ENCODE assay signal across 21 cellular contexts in genomic region chr4:114782842-114783595, GRCh38.
A peak's percentile ranks its signal among the peaks of the same experiment; 100 is the strongest.
DNase-seq lines count a peak whose midpoint lies in the region; ATAC-seq, FAIRE-seq and TF ChIP-seq lines count a peak whose summit lies in the region.
"Had no signal": no experiment of that assay in that cellular context is flagged by ENCODE, and none has a peak within 500 bp of the region (broad histone marks: within the 10 kb centered on the region; RNA-seq: fewer than 3 reads in every experiment).

No MANE protein-coding gene starts in this region.

- DNase-seq in NCI-H345 (lab: John Stamatoyannopoulos, UW) (peak; percentile 14), NCI-H345 treated with DMSO at 0.1 percent for 48 hours (lab: John Stamatoyannopoulos, UW; ENCODE audit: unreplicated experiment) (no peak), NCI-H69 (lab: John Stamatoyannopoulos, UW) (peak; percentile 93), H1 (ENCODE audit: low read depth in 1 of 2, low spot score in 2 of 2) (no peak), renal cortical epithelial cell (ENCODE audit: low read depth) (peak; percentile 24), uterus (no peak)
- no peak for DNase-seq in effector memory CD4-positive, alpha-beta T cell
- DNase-seq: 8988T; activated CD4-positive, alpha-beta T cell treated with anti-CD3 and anti-CD28 coated beads, Interleukin-2, amount 50 U/mL, for 4 hours; activated naive CD4-positive, alpha-beta T cell; activated T-cell treated with anti-CD3 and anti-CD28 coated beads for 4 hours; aorta; IMR-90; mammary epithelial cell; MM.1S had no signal

- H2BK12ac ChIP-seq in H1 (ENCODE audit: low read depth, low read length) = no peak overlapping the region

- no peak overlapping the region for H3K4me3 ChIP-seq in H1 (ENCODE audit: extremely low read depth in 1 of 4, insufficient read depth in 2 of 4, low read depth in 3 of 4, low read length in 4 of 4)
- H3K4me3 ChIP-seq in effector memory CD4-positive, alpha-beta T cell (ENCODE audit: insufficient read depth, low read depth, low read length, poor library complexity, severe bottlenecking) = no peak overlapping the region
- no peak overlapping the region for H3K4me3 ChIP-seq in uterus
- H3K4me3 ChIP-seq: BLaER1, thoracic aorta had no signal

- H3K79me2 ChIP-seq in H1 (ENCODE audit: control insufficient read depth in 1 of 2, insufficient read depth in 2 of 2, low read length in 2 of 2) = no peaks in the 10 kb centered on the region

- H3K79me1 ChIP-seq in H1 (ENCODE audit: low read depth, low read length) = no peaks in the 10 kb centered on the region

- no peak for TF ChIP-seq EP300 in H1 (IDR thresholded peaks at IDR 0.05; ENCODE audit: borderline replicate concordance in 1 of 2, low read depth in 2 of 2, low read length in 2 of 2)

- FAIRE-seq in H1 (lab: Jason Lieb, UNC) = no peak
- FAIRE-seq: colon, endothelial cell of umbilical vein had no signal

- peak overlapping the region; percentile 75 for H2BK120ac ChIP-seq in H1 (replicated peaks; ENCODE audit: low read depth, low read length)

- no peak overlapping the region for H4K91ac ChIP-seq in H1 (replicated peaks; ENCODE audit: insufficient read length, low read length)

- H3K4ac ChIP-seq in H1 (replicated peaks; ENCODE audit: insufficient read length, low read depth, low read length) = no peak overlapping the region

- TF ChIP-seq CTCF in H1 (IDR thresholded peaks at IDR 0.05; ENCODE audit: control extremely low read depth in 1 of 3, insufficient read depth in 1 of 3, low read depth in 1 of 3, low read length in 3 of 3) = no peak
- no peak for TF ChIP-seq CTCF in uterus (IDR thresholded peaks at IDR 0.05)

- H3K27me3 ChIP-seq in H1 (replicated peaks in 1 of 4; ENCODE audit: control insufficient read depth in 3 of 4, extremely low read depth in 1 of 4, insufficient read depth in 3 of 4, low read length in 3 of 4) (no peaks in the 10 kb centered on the region), uterus (no peaks in the 10 kb centered on the region)
- no peaks in the 10 kb centered on the region for H3K27me3 ChIP-seq in effector memory CD4-positive, alpha-beta T cell (replicated peaks; ENCODE audit: control insufficient read depth, insufficient read depth, low read length, poor library complexity, severe bottlenecking)
- H3K27me3 ChIP-seq: BLaER1 had no signal

- H3K14ac ChIP-seq in H1 (ENCODE audit: insufficient read length) = no peak overlapping the region

- H4K5ac ChIP-seq in H1 (ENCODE audit: insufficient read length, low read depth, low read length) = no peak overlapping the region

- H3K9me3 ChIP-seq in H1 (ENCODE audit: insufficient read depth in 2 of 2, low read depth in 1 of 2, low read length in 1 of 2) (no peaks in the 10 kb centered on the region), uterus (no peaks in the 10 kb centered on the region)
- no peaks in the 10 kb centered on the region for H3K9me3 ChIP-seq in effector memory CD4-positive, alpha-beta T cell (ENCODE audit: control insufficient read depth, low read length)
- H3K9me3 ChIP-seq: BLaER1, thoracic aorta had no signal

- H3K4me2 ChIP-seq in H1 (ENCODE audit: insufficient read depth in 1 of 2, low read depth in 2 of 2, low read length in 2 of 2) = peak overlapping the region in 1 of 2 experiments; percentile 15; a peak in 2 of 4 replicates
- H3K4me2 ChIP-seq: BLaER1 had no signal

- H2AK5ac ChIP-seq in H1 (ENCODE audit: low read depth, low read length) = no peak overlapping the region; the same call in 1 of the 2 replicates

- H3K18ac ChIP-seq in H1 (ENCODE audit: extremely low read depth, low read length) = no peak overlapping the region

- no peak for ATAC-seq in HG03135 (IDR thresholded peaks at IDR 0.05; ENCODE audit: unreplicated experiment)
- ATAC-seq: natural killer cell treated with Interleukin-12 subunit alpha and Interleukin-12 subunit beta and Interleukin-15 and Interleukin-18, amount 100 ng/mL, for 72 hours had no signal

- H3K27ac ChIP-seq in H1 (ENCODE audit: low read depth, low read length) (no peak overlapping the region), uterus (no peak overlapping the region)
- H3K27ac ChIP-seq in effector memory CD4-positive, alpha-beta T cell (ENCODE audit: insufficient read depth, low read length, poor library complexity, severe bottlenecking) = no peak overlapping the region
- H3K27ac ChIP-seq: BLaER1, thoracic aorta had no signal

- no peak overlapping the region for H4K8ac ChIP-seq in H1 (ENCODE audit: extremely low read depth, insufficient read depth, low read length)

- POLR2A ChIA-PET in H1 (lab: Charles Lee; ENCODE audit: partially characterized antibody) = no interaction called here

- no peak overlapping the region for H3K9ac ChIP-seq in H1 (replicated peaks in 1 of 4; ENCODE audit: extremely low read depth in 1 of 4, low read depth in 3 of 4, low read length in 3 of 4)
- H3K9ac ChIP-seq: BLaER1 had no signal

- CTCF ChIA-PET in H1 (lab: Charles Lee; ENCODE audit: partially characterized antibody) = interaction anchor here (0.6 to 1.6 kb wide), 3 partner anchors 25 to 751 kb away, joined by 3 read pairs; no protein-coding TSS in a partner anchor

- TF ChIP-seq RAD21 in H1 (IDR thresholded peaks at IDR 0.05 in 1 of 2, conservative IDR thresholded peaks at IDR 0.05 in 1 of 2; ENCODE audit: low read depth in 2 of 2, low read length in 2 of 2) = no peak

- H2AFZ ChIP-seq in H1 (ENCODE audit: low read length) = no peak overlapping the region

- H2BK5ac ChIP-seq in H1 (ENCODE audit: low read depth, low read length) = no peak overlapping the region

- H3K23me2 ChIP-seq in H1 (ENCODE audit: low read depth, low read length) = no peaks in the 10 kb centered on the region

- no peak overlapping the region for H3K23ac ChIP-seq in H1 (ENCODE audit: insufficient read length)

- peaks cover 0 to 3% (median 0%) of the 10 kb centered on the region in 4 experiments; a peak in 2 of 7 replicates for H3K4me1 ChIP-seq in H1 (replicated peaks in 1 of 4; ENCODE audit: control insufficient read depth in 3 of 4, insufficient read depth in 4 of 4, low read length in 3 of 4)
- no peaks in the 10 kb centered on the region for H3K4me1 ChIP-seq in effector memory CD4-positive, alpha-beta T cell (ENCODE audit: control insufficient read depth, insufficient read depth, low read length, poor library complexity, severe bottlenecking)
- H3K4me1 ChIP-seq in uterus = no peaks in the 10 kb centered on the region
- H3K4me1 ChIP-seq: BLaER1 had no signal

- no peak overlapping the region for H3K56ac ChIP-seq in H1 (replicated peaks; ENCODE audit: insufficient read length, low read depth, low read length)

- WGBS in H1 (ENCODE audit: extremely low coverage in 1 of 2, insufficient coverage in 1 of 2, insufficient read length in 1 of 2, insufficient replicate concordance in 2 of 2, low coverage in 1 of 2, low lambda C conversion rate in 2 of 2, missing lambda C conversion rate in 1 of 2), 2 experiments = 62% methylated on average over 6 of the region's 6 CpGs; no CpG with 5 or more reads in 1 of the 2 experiments

- H3K36me3 ChIP-seq in H1 (ENCODE audit: control insufficient read depth in 2 of 4, insufficient read depth in 4 of 4, low read length in 3 of 4) (no peaks in the 10 kb centered on the region), uterus (no peaks in the 10 kb centered on the region)
- no peaks in the 10 kb centered on the region for H3K36me3 ChIP-seq in effector memory CD4-positive, alpha-beta T cell (ENCODE audit: control insufficient read depth, insufficient read depth, low read length)
- H3K36me3 ChIP-seq: BLaER1, thoracic aorta had no signal

- no peaks in the 10 kb centered on the region for H4K20me1 ChIP-seq in H1 (replicated peaks in 1 of 2; ENCODE audit: control insufficient read depth in 1 of 2, insufficient read depth in 2 of 2, low read length in 2 of 2)
- H4K20me1 ChIP-seq: BLaER1 had no signal

- no peak for TF ChIP-seq POLR2A in H1 (IDR thresholded peaks at IDR 0.05; ENCODE audit: control extremely low read depth in 1 of 2, low read depth in 2 of 2, low read length in 2 of 2)
- TF ChIP-seq POLR2A in uterus (IDR thresholded peaks at IDR 0.05) = no peak

- no peak overlapping the region for H2BK15ac ChIP-seq in H1 (ENCODE audit: low read length)

- no peak overlapping the region for H2BK20ac ChIP-seq in H1 (ENCODE audit: low read length)

- intact Hi-C loops in uterus (cut with DNase I; ENCODE audit: low total_unique reads) = no loop called here

TF ChIP-seq in H1, 55 proteins besides CTCF, POLR2A, EP300 and RAD21:
- TF ChIP-seq TBP (IDR thresholded peaks at IDR 0.05; ENCODE audit: low read depth, low read length) (no peak), PHF8 (conservative IDR thresholded peaks at IDR 0.05; ENCODE audit: low read depth, low read length) (no peak), EGR1 (IDR thresholded peaks at IDR 0.05; ENCODE audit: borderline replicate concordance, low read depth, low read length) (no peak), ZNF274 (IDR thresholded peaks at IDR 0.05; ENCODE audit: borderline replicate concordance, extremely low read depth, low read length) (no peak), NRF1 (IDR thresholded peaks at IDR 0.05; ENCODE audit: low read depth, low read length) (no peak), NANOG (IDR thresholded peaks at IDR 0.05; ENCODE audit: insufficient read depth, low read depth, low read length, poor library complexity, severe bottlenecking) (peak; percentile 16), TEAD4 (IDR thresholded peaks at IDR 0.05; ENCODE audit: low read depth, low read length) (peak; percentile 60; the same call in 1 of the 2 replicates), CBX5 (IDR thresholded peaks at IDR 0.05; ENCODE audit: low read depth, low read length) (no peak), CHD1 (IDR thresholded peaks at IDR 0.05; ENCODE audit: low read depth, low read length) (no peak)

Comparison
In these comparisons a context has a peak if more than half of its experiments do, and no peak if none do; other contexts are left out.
1. DNase-seq: peak in NCI-H345 (single experiment), NCI-H69 (single experiment) and renal cortical epithelial cell (single experiment); none in NCI-H345 treated with DMSO at 0.1 percent for 48 hours (single experiment), H1 (0 of 2), effector memory CD4-positive, alpha-beta T cell (0 of 3) and uterus (0 of 2).